In genomic region chr2:72271276-72271614, GRCh38 we compare ENCODE assay signal across 26 cellular contexts.
DNase-seq lines count a peak whose midpoint lies in the region; ATAC-seq, FAIRE-seq and TF ChIP-seq lines count a peak whose summit lies in the region.
"Had no signal": no experiment of that assay in that cellular context is flagged by ENCODE, and none has a peak within 500 bp of the region (broad histone marks: within the 10 kb centered on the region; RNA-seq: fewer than 3 reads in every experiment).

No MANE protein-coding gene starts in this region.

- no peaks in the 10 kb centered on the region for H3K27me3 Mint-ChIP-seq in MCF 10A (ENCODE audit: insufficient read depth, unreplicated experiment)

- no peaks in the 10 kb centered on the region for H3K9me2 ChIP-seq in PC-9 (ENCODE audit: insufficient read depth)
- no peaks in the 10 kb centered on the region for H3K9me2 ChIP-seq in OCI-LY7 (ENCODE audit: insufficient read depth, low read length)

- BruUV-seq in PC-9 (replicated peaks; lab: Mats Ljungman, UMichigan) = no TSS peak
- no TSS peak for BruUV-seq in OCI-LY7 (replicated peaks; lab: Mats Ljungman, UMichigan)
- BruUV-seq in MCF 10A (replicated peaks; lab: Mats Ljungman, UMichigan) = no TSS peak

- H2AFZ ChIP-seq in PC-9 (no peak overlapping the region), OCI-LY7 (ENCODE audit: low read length) (no peak overlapping the region)
- H2AFZ ChIP-seq: GM23248 had no signal

- no peaks in the 10 kb centered on the region for H3K27me3 ChIP-seq in PC-9 (ENCODE audit: insufficient read depth, low read depth)

- CTCF ChIA-PET in A549 (lab: Yijun Ruan, JAX) = interaction anchor here (1.3 kb wide), 1 partner anchor 119 kb away, joined by 3 read pairs; no protein-coding TSS in a partner anchor
- CTCF ChIA-PET in PC-9 (lab: Charles Lee) = no interaction called here
- CTCF ChIA-PET in OCI-LY7 (lab: Charles Lee; ENCODE audit: unreplicated experiment) = no interaction called here
- CTCF ChIA-PET in MCF 10A (lab: Yijun Ruan, JAX) = no interaction called here

- ATAC-seq in A549 (peak; percentile 14 to 18; a peak in 3 of 6 replicates), esophagus mucosa (peak; percentile 21), omental fat pad (ENCODE audit: low FRiP score) (peak; percentile 47), GM21717 (IDR thresholded peaks at IDR 0.05; ENCODE audit: unreplicated experiment) (no peak)
- ATAC-seq: HepG2, K562 had no signal

- H3K27ac ChIP-seq in A549 (peak overlapping the region; percentile 77 to 79), PC-9 (peak overlapping the region; percentile 57), OCI-LY7 (ENCODE audit: low read depth, low read length, poor library complexity, severe bottlenecking) (no peak overlapping the region)
- H3K27ac ChIP-seq: 22Rv1, GM23248, SK-N-MC had no signal

- DNase-seq in A549 (ENCODE audit: low read depth in 1 of 2, low spot score in 1 of 2) (peak in 1 of 2 experiments; percentile 60), PC-9 (no peak), omental fat pad (ENCODE audit: low spot score) (no peak), OCI-LY7 (ENCODE audit: low spot score) (no peak), medulla oblongata (ENCODE audit: extremely low spot score) (no peak), MCF 10A (ENCODE audit: unreplicated experiment) (no peak)
- DNase-seq: DMS153, DND-41, GM23248, H7, Kasumi-1, MV-4-11, NCI-H1105, NCI-H1436 treated with DMSO at 0.1 percent for 48 hours, NCI-H187 treated with DMSO at 0.1 percent for 48 hours, NCI-H2107, NCI-H526 treated with DMSO at 0.1 percent for 48 hours, SIG-M5 had no signal

- intact Hi-C loops in PC-9 (cut with micrococcal nuclease; ENCODE audit: unreplicated experiment) = no loop called here
- intact Hi-C loops in OCI-LY7 (cut with micrococcal nuclease; ENCODE audit: unreplicated experiment) = no loop called here
- intact Hi-C loops in MCF 10A (cut with micrococcal nuclease) = no loop called here

- H3K4me2 ChIP-seq in A549 (peak overlapping the region; percentile 66), PC-9 (peak overlapping the region; percentile 21; the same call in 1 of the 2 replicates), OCI-LY7 (ENCODE audit: low read length) (no peak overlapping the region)

- no peaks in the 10 kb centered on the region for H4K20me1 ChIP-seq in PC-9 (ENCODE audit: insufficient read depth)
- no peaks in the 10 kb centered on the region for H4K20me1 ChIP-seq in OCI-LY7 (ENCODE audit: insufficient read depth, low read length)

- POLR2A ChIA-PET in A549 (lab: Yijun Ruan, JAX) (no interaction called here), PC-9 (lab: Charles Lee; ENCODE audit: unreplicated experiment) (no interaction called here), OCI-LY7 (lab: Charles Lee) (no interaction called here), MCF 10A (lab: Yijun Ruan, JAX) (no interaction called here)

- TF ChIP-seq EP300 in A549 (IDR thresholded peaks at IDR 0.05) = no peak

- 14% methylated on average over 1 of the region's 1 CpG for WGBS in A549 (ENCODE audit: missing lambda C conversion rate)

- H3K4me1 ChIP-seq in A549 = peaks cover 69% of the 10 kb centered on the region
- peaks cover 42% of the 10 kb centered on the region for H3K4me1 ChIP-seq in PC-9 (replicated peaks; ENCODE audit: insufficient read depth)
- H3K4me1 ChIP-seq in OCI-LY7 (ENCODE audit: insufficient read depth, low read length, poor library complexity, severe bottlenecking) = no peaks in the 10 kb centered on the region

- H3K27ac Mint-ChIP-seq in MCF 10A (ENCODE audit: low read depth, unreplicated experiment) = no peak overlapping the region

- no peak for TF ChIP-seq RAD21 in A549 (conservative IDR thresholded peaks at IDR 0.05 in 1 of 2, IDR thresholded peaks at IDR 0.05 in 1 of 2)

- TF ChIP-seq CTCF in A549 (IDR thresholded peaks at IDR 0.05) (no peak), PC-9 (conservative IDR thresholded peaks at IDR 0.05) (no peak), omental fat pad (IDR thresholded peaks at IDR 0.05) (no peak), OCI-LY7 (conservative IDR thresholded peaks at IDR 0.05; ENCODE audit: low read length) (no peak), MCF 10A (IDR thresholded peaks at IDR 0.05; ENCODE audit: unreplicated experiment) (no peak)

- H3K4me3 ChIP-seq in A549 (no peak overlapping the region; the same call in 2 of the 3 replicates), PC-9 (no peak overlapping the region), OCI-LY7 (ENCODE audit: low read depth, low read length, poor library complexity, severe bottlenecking) (no peak overlapping the region)
- H3K4me3 ChIP-seq: GM23248, K562, SK-N-MC had no signal

- H3K36me3 Mint-ChIP-seq in MCF 10A (ENCODE audit: insufficient read depth, unreplicated experiment) = no peaks in the 10 kb centered on the region

- H3K9me3 ChIP-seq in A549 (no peaks in the 10 kb centered on the region), PC-9 (ENCODE audit: insufficient read depth, low read depth) (no peaks in the 10 kb centered on the region), OCI-LY7 (ENCODE audit: low read length) (no peaks in the 10 kb centered on the region)

- no peaks in the 10 kb centered on the region for H3K9me3 Mint-ChIP-seq in MCF 10A (ENCODE audit: unreplicated experiment)

- H3K79me2 ChIP-seq in PC-9 (ENCODE audit: low read depth) = no peaks in the 10 kb centered on the region
- no peaks in the 10 kb centered on the region for H3K79me2 ChIP-seq in OCI-LY7 (ENCODE audit: insufficient read depth, low read depth, low read length)

- no peak overlapping the region for H3K4me3 Mint-ChIP-seq in MCF 10A (ENCODE audit: unreplicated experiment)

- FAIRE-seq in A549 (lab: Jason Lieb, UNC) = no peak
- FAIRE-seq: GM12892, HepG2, K562, RCC 7860 had no signal

- H3K4me1 Mint-ChIP-seq in MCF 10A (ENCODE audit: insufficient read depth, unreplicated experiment) = peaks cover 10% of the 10 kb centered on the region

- TF ChIP-seq POLR2A in A549 (IDR thresholded peaks at IDR 0.05; ENCODE audit: low read length) = no peak

- H3K36me3 ChIP-seq in PC-9 (ENCODE audit: low read depth) (no peaks in the 10 kb centered on the region; the same call in 1 of the 2 replicates), OCI-LY7 (ENCODE audit: insufficient read depth, low read length) (no peaks in the 10 kb centered on the region)

- H3F3A ChIP-seq in PC-9 (ENCODE audit: insufficient read depth, low read depth) = peaks cover 16% of the 10 kb centered on the region

TF ChIP-seq in A549, 52 proteins besides CTCF, POLR2A, EP300 and RAD21:
- TF ChIP-seq HOXA7 (CRISPR knock-in tag; IDR thresholded peaks at IDR 0.05) = no peak
- no peak for TF ChIP-seq HOXB5 (CRISPR knock-in tag; IDR thresholded peaks at IDR 0.05)
- TF ChIP-seq RCOR1 (IDR thresholded peaks at IDR 0.05; ENCODE audit: low read depth, low read length) = no peak
